8 cellular contexts compared by ENCODE assay signal in the genomic region with DNA sequence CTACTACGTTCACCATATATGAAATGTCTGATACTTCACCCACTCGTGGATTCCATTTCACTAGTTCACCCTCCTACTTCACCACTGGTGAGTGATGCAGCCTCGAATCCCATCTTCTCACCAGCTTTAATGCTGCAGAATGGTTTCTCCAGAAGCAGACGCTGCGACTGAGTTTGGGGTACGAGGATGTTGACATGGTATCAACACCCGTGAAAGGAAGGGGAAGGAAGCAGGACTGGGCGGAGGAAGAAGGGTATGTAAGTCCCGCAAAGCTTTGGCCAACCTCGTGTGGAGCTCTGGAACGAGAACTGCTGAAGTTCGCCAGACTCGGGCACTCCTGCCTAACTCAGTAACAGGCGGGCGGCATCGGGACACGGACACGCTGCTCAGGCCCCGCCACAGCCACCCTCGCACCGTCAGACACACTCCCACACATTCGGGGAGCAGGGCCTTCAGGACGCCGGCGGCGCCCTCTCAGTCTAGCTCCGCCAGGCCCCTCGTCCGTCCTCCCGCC. TPM values are rescaled to one million over a fixed set of nuclear protein-coding genes. Genes with fewer than 3 reads are reported as not detected.
DNase-seq lines count a peak whose midpoint lies in the region; ATAC-seq and TF ChIP-seq lines count a peak whose summit lies in the region.

No MANE protein-coding gene starts in this region.

- no peak for TF ChIP-seq POLR2A in spleen (IDR thresholded peaks at IDR 0.05)

- no peaks in the 10 kb centered on the region for H3K27me3 ChIP-seq in BJ (ENCODE audit: control insufficient read depth, insufficient read depth, low read length)
- H3K27me3 ChIP-seq in spleen (replicated peaks in 1 of 7), result no peaks in the 10 kb centered on the region

- H3K9me3 ChIP-seq in spleen, result no peaks in the 10 kb centered on the region

- POLR2A ChIA-PET in BJ (lab: Charles Lee), result interaction anchor here (0.6 kb wide), 1 partner anchor 24 kb away, joined by 3 read pairs; no protein-coding TSS in a partner anchor

- intact Hi-C loops in spleen (cut with DNase I; ENCODE audit: low total_unique reads), result loop anchor here (5.0 kb wide), 1 partner anchor 136 kb away; the partner anchor contains the start of genes C21orf58 and PCNT

- H3K36me3 ChIP-seq in BJ (ENCODE audit: control insufficient read depth, insufficient read depth, low read length), result no peaks in the 10 kb centered on the region; the same call in 1 of the 2 replicates
- H3K36me3 ChIP-seq in spleen, result peaks cover 0 to 19% (median 0%) of the 10 kb centered on the region in 6 donors

- ATAC-seq in GM18907 (IDR thresholded peaks at IDR 0.05; ENCODE audit: unreplicated experiment) (peak; percentile 28), HG03097 (IDR thresholded peaks at IDR 0.05; ENCODE audit: low FRiP score, unreplicated experiment) (peak; percentile 17)

- peak overlapping the region; percentile 88 to 96 (median 94) for H3K27ac ChIP-seq in spleen

- H3K4me3 ChIP-seq in BJ (ENCODE audit: low read depth, low read length) (peak overlapping the region; percentile 60), spleen (peak overlapping the region; percentile 89 to 97 (median 94))

- WGBS in spleen, 5 donors, result 0 to 1% (median 1%) methylated on average over 15 to 30 of the region's 30 CpGs

- peaks cover 11 to 80% (median 47%) of the 10 kb centered on the region in 6 donors for H3K4me1 ChIP-seq in spleen

- TF ChIP-seq CTCF in BJ (IDR thresholded peaks at IDR 0.05; ENCODE audit: insufficient read depth, low read depth, low read length) (no peak), spleen (IDR thresholded peaks at IDR 0.05 in 8 of 11, conservative IDR thresholded peaks at IDR 0.05 in 3 of 11) (no peak)

- CTCF ChIA-PET in BJ (lab: Yijun Ruan, JAX), result no interaction called here

- DNase-seq in BJ (ENCODE audit: low read depth) (no peak), RPMI7951 (ENCODE audit: low read depth) (peak; percentile 46), brain pericyte (ENCODE audit: low read depth, low spot score) (peak; percentile 1), islet precursor cell (peak; percentile 75), spleen (no peak), NCI-H1417 (lab: John Stamatoyannopoulos, UW) (no peak)

RNA-seq across cellular contexts. Expression of gene DIP2A, which starts 0.8 kb away (rescaled TPM):
- polyA plus RNA-seq in BJ (2011; rRNA removed), result 13.2 and 18.7 TPM in 2 replicates
- 22.2 and 25.1 TPM in 2 replicates for polyA minus RNA-seq in BJ (2011; rRNA and poly(A)+ RNA removed)
- 13.6 and 14.3 TPM in 2 replicates for total RNA-seq in RPMI7951 (2014; rRNA removed; shearing (Covaris generic))
- total RNA-seq in spleen, result 10 to 100 TPM; 50.1 to 96.7 (median 68.6) TPM
- polyA plus RNA-seq in spleen, result 10 to 100 TPM; 14.7 to 22.2 (median 22.1) TPM

Comparison
In these comparisons a context has a peak if more than half of its experiments do, and no peak if none do; other contexts are left out.
1. DNase-seq: peak in RPMI7951 (single experiment), brain pericyte (single experiment) and islet precursor cell (single experiment); none in BJ (single experiment), spleen (single experiment) and NCI-H1417 (0 of 3).